In the genomic region with DNA sequence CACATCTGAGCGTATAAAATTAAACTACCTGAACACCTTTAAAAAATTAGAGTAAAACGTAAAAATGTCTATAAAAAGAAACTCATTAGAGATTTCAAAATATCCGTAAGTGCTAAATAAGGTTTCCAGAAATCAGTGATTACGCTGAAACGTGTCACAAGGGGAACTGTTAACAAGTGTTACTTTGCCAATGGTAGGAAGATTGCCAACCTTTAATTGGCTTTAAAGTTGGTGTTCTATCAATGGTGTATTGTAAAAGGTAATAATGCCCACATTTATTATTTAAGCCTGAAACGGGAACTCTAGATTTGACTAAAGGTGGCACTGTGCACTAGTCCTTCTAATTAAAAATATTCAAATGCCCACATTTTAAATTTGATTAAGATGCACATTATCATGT, we compare ENCODE assay signal across 26 cellular contexts.
"Had no signal": no experiment of that assay in that cellular context is flagged by ENCODE, and none has a peak within 500 bp of the region (broad histone marks: within the 10 kb centered on the region; RNA-seq: fewer than 3 reads in every experiment).

No MANE protein-coding gene starts in this region.

- H3K27ac ChIP-seq: adrenal gland, body of pancreas, breast epithelium, SK-N-MC had no signal

- H3K4me1 ChIP-seq: body of pancreas, breast epithelium had no signal

- H3K4me3 ChIP-seq: adrenal gland, body of pancreas, breast epithelium, SK-N-MC had no signal

- H3K36me3 ChIP-seq: adrenal gland, breast epithelium had no signal

- DNase-seq: activated CD4-positive, alpha-beta memory T cell treated with anti-CD3 and anti-CD28 coated beads for 36 hours; activated CD4-positive, alpha-beta T cell treated with anti-CD3 and anti-CD28 coated beads for 4 hours; activated CD4-positive, alpha-beta T cell treated with anti-CD3 and anti-CD28 coated beads, Interleukin-2, amount 50 U/mL, for 1 hour; activated CD4-positive, CD25-positive, alpha-beta regulatory T cell treated with anti-CD3 and anti-CD28 coated beads, Interleukin-2, amount 50 U/mL, for 72 hours; activated CD8-positive, alpha-beta memory T cell treated with anti-CD3 and anti-CD28 coated beads, Interleukin-2, amount 50 U/mL, for 4 hours; activated gamma-delta T cell treated with Interleukin-2 at 50 U/mL for 16 hours; activated naive CD4-positive, alpha-beta T cell treated with anti-CD3 and anti-CD28 coated beads for 36 hours; activated T-cell treated with anti-CD3 and anti-CD28 coated beads for 4 hours; activated T-cell treated with anti-CD3 and anti-CD28 coated beads, Interleukin-2, amount 50 U/mL, for 4 hours; adrenal gland; body of pancreas; KBM-7; NCI-H1417; NCI-H146; NCI-H187; NCI-H2029 treated with DMSO at 0.1 percent for 48 hours; NCI-H2107; NCI-H2171; NCI-H510A; NCI-H69; NCI-H82; NK-92 treated with Interleukin-12 subunit alpha and Interleukin-12 subunit beta, amount 100 ng/mL, for 24 hours; OCI-M1; Right ventricle myocardium superior had no signal

- H3K9me3 ChIP-seq: adrenal gland, body of pancreas, breast epithelium had no signal

- H3K27me3 ChIP-seq: adrenal gland, body of pancreas, breast epithelium had no signal
